Comparison of ENCODE assay signal across 26 cellular contexts in genomic region chr11:115238802-115239201, GRCh38.
A peak's percentile ranks its signal among the peaks of the same experiment; 100 is the strongest.
DNase-seq lines count a peak whose midpoint lies in the region; ATAC-seq and TF ChIP-seq lines count a peak whose summit lies in the region.
"Had no signal": no experiment of that assay in that cellular context is flagged by ENCODE, and none has a peak within 500 bp of the region (broad histone marks: within the 10 kb centered on the region; RNA-seq: fewer than 3 reads in every experiment).

No MANE protein-coding gene starts in this region.

- no peak overlapping the region for H3K9ac ChIP-seq in H9 (ENCODE audit: extremely low read depth, insufficient read length, low read length)
- H3K9ac ChIP-seq in OCI-LY3 (ENCODE audit: low read length) = no peak overlapping the region

- H3K36me3 Mint-ChIP-seq in H9 (ENCODE audit: insufficient read depth in 1 of 3, low read depth in 3 of 3) (no peaks in the 10 kb centered on the region), neural crest cell (ENCODE audit: low read depth) (no peaks in the 10 kb centered on the region)

- H2BK20ac ChIP-seq in H9 (ENCODE audit: low read depth, low read length, poor library complexity, severe bottlenecking) = no peak overlapping the region

- no peak overlapping the region for H3K27ac ChIP-seq in H9 (ENCODE audit: insufficient read length, low read depth, low read length)
- no peak overlapping the region for H3K27ac ChIP-seq in OCI-LY3 (ENCODE audit: low read length)
- H3K27ac ChIP-seq: coronary artery, heart left ventricle, lower lobe of right lung, right atrium auricular region, upper lobe of right lung had no signal

- H3K4me2 ChIP-seq in H9 (ENCODE audit: insufficient read depth, insufficient read length, low read length) (no peak overlapping the region), OCI-LY3 (ENCODE audit: low read length) (no peak overlapping the region)

- H3K23me2 ChIP-seq in H9 (ENCODE audit: insufficient read length, low read depth, low read length, poor library complexity, severe bottlenecking) = no peaks in the 10 kb centered on the region

- DNase-seq in H9 (no peak), choroid plexus epithelial cell (ENCODE audit: low read depth) (peak; percentile 52), neural crest cell (ENCODE audit: low read depth, low spot score) (no peak), NCI-H128 (lab: John Stamatoyannopoulos, UW; ENCODE audit: unreplicated experiment) (no peak)
- DNase-seq in central memory CD4-positive, alpha-beta T cell = no peak
- DNase-seq: activated CD4-positive, CD25-positive, alpha-beta regulatory T cell; activated CD8-positive, alpha-beta T cell treated with anti-CD3 and anti-CD28 coated beads, Interleukin-2, amount 10 ng/mL, durations not matched to agents 7 days and 5 days; activated naive CD4-positive, alpha-beta T cell treated with anti-CD3 and anti-CD28 coated beads, Interleukin-2, amount 50 U/mL, for 16 hours; activated T-cell treated with anti-CD3 and anti-CD28 coated beads, Interleukin-2, amount 50 U/mL, for 24 hours; aorta; heart left ventricle; Kasumi-1; lower lobe of right lung; NCI-H1105 treated with DMSO at 0.1 percent for 48 hours; NCI-H2171 treated with DMSO at 0.1 percent for 48 hours; NCI-H774; occipital lobe; stimulated activated CD4-positive, alpha-beta T cell treated with anti-CD3 and anti-CD28 coated beads, Interleukin-12 subunit alpha, Interleukin-12 subunit beta, amount 100 ng/mL, for 4 hours; upper lobe of right lung had no signal

- H3K27me3 ChIP-seq in H9 (ENCODE audit: insufficient read depth, low read length) (no peaks in the 10 kb centered on the region), OCI-LY3 (ENCODE audit: low read depth, low read length) (peaks cover 16% of the 10 kb centered on the region; the same call in 1 of the 2 replicates)
- H3K27me3 ChIP-seq: heart left ventricle, right atrium auricular region, upper lobe of right lung had no signal

- H3K36me3 ChIP-seq in OCI-LY3 (replicated peaks; ENCODE audit: low read depth, low read length) = no peaks in the 10 kb centered on the region
- H3K36me3 ChIP-seq: right atrium auricular region had no signal

- no peaks in the 10 kb centered on the region for H3K79me1 ChIP-seq in H9 (ENCODE audit: insufficient read depth, low read depth, low read length, poor library complexity, severe bottlenecking)

- H4K91ac ChIP-seq in H9 (ENCODE audit: insufficient read length, low read depth, low read length) = no peak overlapping the region

- H3K4me1 ChIP-seq in H9 (ENCODE audit: insufficient read depth, low read length) = no peaks in the 10 kb centered on the region
- H3K4me1 ChIP-seq in OCI-LY3 (ENCODE audit: low read length) = no peaks in the 10 kb centered on the region
- H3K4me1 ChIP-seq: lower lobe of right lung, upper lobe of right lung had no signal

- H3K9me3 Mint-ChIP-seq in H9 = no peaks in the 10 kb centered on the region
- H3K9me3 Mint-ChIP-seq in neural crest cell = no peaks in the 10 kb centered on the region
- H3K9me3 Mint-ChIP-seq: activated T-cell treated with anti-CD3 and anti-CD28 coated beads, Interleukin-2, amount 50 U/mL, for 24 hours had no signal

- H3K4me3 Mint-ChIP-seq in H9 (no peak overlapping the region), neural crest cell (no peak overlapping the region)
- H3K4me3 Mint-ChIP-seq: activated CD8-positive, alpha-beta T cell treated with anti-CD3 and anti-CD28 coated beads, Interleukin-2, amount 10 ng/mL, durations not matched to agents 7 days and 5 days; activated T-cell treated with anti-CD3 and anti-CD28 coated beads, Interleukin-2, amount 50 U/mL, for 24 hours had no signal

- H3K4ac ChIP-seq in H9 (ENCODE audit: low read depth, low read length) = no peak overlapping the region

- no peak overlapping the region for H2BK5ac ChIP-seq in H9 (ENCODE audit: insufficient read length, low read length)

- no peak overlapping the region for H3T11ph ChIP-seq in H9 (ENCODE audit: low read length)

- ATAC-seq in GM18520 (IDR thresholded peaks at IDR 0.05; ENCODE audit: unreplicated experiment) (no peak), HG02623 (IDR thresholded peaks at IDR 0.05; ENCODE audit: unreplicated experiment) (no peak)
- ATAC-seq: activated CD8-positive, alpha-beta T cell treated with anti-CD3 and anti-CD28 coated beads, Interleukin-2, amount 10 ng/mL, durations not matched to agents 7 days and 5 days; HCT116; heart left ventricle; lower lobe of right lung; Panc1; upper lobe of right lung had no signal

- no peaks in the 10 kb centered on the region for H3K79me2 ChIP-seq in H9 (ENCODE audit: insufficient read depth, low read length)
- no peaks in the 10 kb centered on the region for H3K79me2 ChIP-seq in OCI-LY3 (ENCODE audit: low read length)

- H3K27me3 Mint-ChIP-seq in H9 (ENCODE audit: low read depth) (no peaks in the 10 kb centered on the region), neural crest cell (ENCODE audit: low read depth) (no peaks in the 10 kb centered on the region)
- H3K27me3 Mint-ChIP-seq: activated T-cell treated with anti-CD3 and anti-CD28 coated beads, Interleukin-2, amount 50 U/mL, for 24 hours had no signal

- H2BK120ac ChIP-seq in H9 (ENCODE audit: low read depth, low read length, poor library complexity, severe bottlenecking) = no peak overlapping the region

- H3K4me1 Mint-ChIP-seq in H9 (peaks cover 0 to 7% of the 10 kb centered on the region in 2 experiments; a peak in 1 of 4 replicates), neural crest cell (peaks cover 4% of the 10 kb centered on the region)

- no peak overlapping the region for H3K56ac ChIP-seq in H9 (ENCODE audit: insufficient read length, low read depth, low read length)

- no peak overlapping the region for H2BK15ac ChIP-seq in H9 (ENCODE audit: low read depth, low read length)

- no peak overlapping the region for H3K14ac ChIP-seq in H9 (ENCODE audit: insufficient read depth, low read length)

- WGBS in H9 (ENCODE audit: extremely low coverage, insufficient read length, low lambda C conversion rate) = no CpG with 5 or more reads among the region's 2 CpGs

- TF ChIP-seq CTCF in H9 (conservative IDR thresholded peaks at IDR 0.05) (peak; percentile 57), OCI-LY3 (IDR thresholded peaks at IDR 0.05; ENCODE audit: low read depth, low read length) (0 out of 2 replicates have a peak, but pooled peaks have one; percentile 4), choroid plexus epithelial cell (conservative IDR thresholded peaks at IDR 0.05; ENCODE audit: low read depth, low read length) (peak; percentile 58), neural crest cell (conservative IDR thresholded peaks at IDR 0.05) (peak; percentile 26)

- H2AFZ ChIP-seq in H9 (ENCODE audit: low read length) (no peak overlapping the region), OCI-LY3 (ENCODE audit: low read depth, low read length) (no peak overlapping the region)

- no peak overlapping the region for H3K23ac ChIP-seq in H9 (ENCODE audit: insufficient read length, low read depth, low read length)

- H3K4me3 ChIP-seq in OCI-LY3 (ENCODE audit: low read length) (no peak overlapping the region), choroid plexus epithelial cell (ENCODE audit: low read depth, low read length) (no peak overlapping the region)
- H3K4me3 ChIP-seq: coronary artery, heart left ventricle, lower lobe of right lung, right atrium auricular region, upper lobe of right lung had no signal

- no peak overlapping the region for H2BK12ac ChIP-seq in H9 (ENCODE audit: insufficient read length, low read depth, low read length)

- no peaks in the 10 kb centered on the region for H3K9me3 ChIP-seq in H9 (ENCODE audit: control insufficient read depth, low read depth, low read length)
- H3K9me3 ChIP-seq in OCI-LY3 (ENCODE audit: insufficient read depth, low read length) = no peaks in the 10 kb centered on the region
- H3K9me3 ChIP-seq: heart left ventricle, lower lobe of right lung, right atrium auricular region, upper lobe of right lung had no signal

- H3K18ac ChIP-seq in H9 (ENCODE audit: insufficient read length, low read depth, low read length) = no peak overlapping the region

- H3K27ac Mint-ChIP-seq in H9 (no peak overlapping the region), neural crest cell (ENCODE audit: unreplicated experiment) (no peak overlapping the region)
- H3K27ac Mint-ChIP-seq: activated CD8-positive, alpha-beta T cell treated with anti-CD3 and anti-CD28 coated beads, Interleukin-2, amount 10 ng/mL, durations not matched to agents 7 days and 5 days; activated T-cell treated with anti-CD3 and anti-CD28 coated beads, Interleukin-2, amount 50 U/mL, for 24 hours had no signal

- H4K20me1 ChIP-seq in H9 (ENCODE audit: control insufficient read depth, insufficient read depth, insufficient read length) (no peaks in the 10 kb centered on the region), OCI-LY3 (ENCODE audit: insufficient read depth, low read length) (no peaks in the 10 kb centered on the region)

- no peak overlapping the region for H4K8ac ChIP-seq in H9 (replicated peaks; ENCODE audit: insufficient read length, low read depth, low read length)

- no peak overlapping the region for H4K5ac ChIP-seq in H9 (ENCODE audit: insufficient read length, low read depth, low read length)

- H2AK5ac ChIP-seq in H9 (ENCODE audit: insufficient read length, low read length) = no peak overlapping the region

Comparison
In these comparisons a context has a peak if more than half of its experiments do, and no peak if none do; other contexts are left out.
1. CTCF ChIP-seq: peak in every context shown above with its lines; median percentile 58 in choroid plexus epithelial cell; 57 in H9; 26 in neural crest cell; 4 in OCI-LY3.